12 cellular contexts compared by ENCODE assay signal in genomic region chr6:579339-579738, GRCh38.
A peak's percentile ranks its signal among the peaks of the same experiment; 100 is the strongest.
DNase-seq lines count a peak whose midpoint lies in the region; ATAC-seq, FAIRE-seq and TF ChIP-seq lines count a peak whose summit lies in the region.
"Had no signal": no experiment of that assay in that cellular context is flagged by ENCODE, and none has a peak within 500 bp of the region (broad histone marks: within the 10 kb centered on the region; RNA-seq: fewer than 3 reads in every experiment).

No MANE protein-coding gene starts in this region.

- H3K27me3 Mint-ChIP-seq in mesothelial cell of epicardium (ENCODE audit: low read depth), result no peaks in the 10 kb centered on the region

- FAIRE-seq in TTC549 (lab: Jason Lieb, UNC), result peak; percentile 39

- H3K4me1 Mint-ChIP-seq in mesothelial cell of epicardium, result peaks cover 20% of the 10 kb centered on the region

- H3K9me3 ChIP-seq in DOHH2 (ENCODE audit: control insufficient read depth, insufficient read depth, low read length), result no peaks in the 10 kb centered on the region
- H3K9me3 ChIP-seq: heart right ventricle, thoracic aorta had no signal

- peaks cover 20% of the 10 kb centered on the region for H3K36me3 Mint-ChIP-seq in mesothelial cell of epicardium

- no peaks in the 10 kb centered on the region for H3K36me3 ChIP-seq in DOHH2 (ENCODE audit: control insufficient read depth, low read length)
- H3K36me3 ChIP-seq: thoracic aorta had no signal

- TF ChIP-seq CTCF in DOHH2 (IDR thresholded peaks at IDR 0.05; ENCODE audit: low read depth, low read length, poor library complexity, severe bottlenecking) (peak; percentile 12), mesothelial cell of epicardium (IDR thresholded peaks at IDR 0.05; ENCODE audit: unreplicated experiment) (no peak)

- no peaks in the 10 kb centered on the region for H3K9me2 ChIP-seq in DOHH2 (replicated peaks; ENCODE audit: control insufficient read depth, low read length)

- H3K27me3 ChIP-seq in DOHH2 (ENCODE audit: control insufficient read depth, low read length), result no peaks in the 10 kb centered on the region
- H3K27me3 ChIP-seq: heart right ventricle had no signal

- peaks cover 8% of the 10 kb centered on the region for H3K9me3 Mint-ChIP-seq in mesothelial cell of epicardium

- H3K79me2 ChIP-seq in DOHH2 (ENCODE audit: control insufficient read depth, low read length), result no peaks in the 10 kb centered on the region

- H3F3A ChIP-seq in DOHH2 (ENCODE audit: control insufficient read depth, insufficient read depth), result no peaks in the 10 kb centered on the region

- DNase-seq in HuH-7.5 (ENCODE audit: low spot score) (peak; percentile 17), myocyte (ENCODE audit: low read depth) (peak; percentile 7), superior temporal gyrus (ENCODE audit: extremely low spot score) (no peak), mesothelial cell of epicardium (ENCODE audit: low spot score in 2 of 2, unreplicated experiment in 2 of 2) (no peak)
- DNase-seq: central memory CD4-positive, alpha-beta T cell; H7; heart right ventricle; stimulated activated CD4-positive, alpha-beta T cell treated with anti-CD3 and anti-CD28 coated beads, Interleukin-2, amount 100 ng/mL, for 24 hours had no signal

- no peak overlapping the region for H3K27ac Mint-ChIP-seq in mesothelial cell of epicardium

- ATAC-seq in GM18502 (IDR thresholded peaks at IDR 0.05; ENCODE audit: poor library complexity, unreplicated experiment), result no peak
- ATAC-seq: heart right ventricle had no signal

- no peak overlapping the region for H3K4me2 ChIP-seq in DOHH2 (ENCODE audit: low read length)

- H3K4me3 Mint-ChIP-seq in mesothelial cell of epicardium, result no peak overlapping the region

- no peak overlapping the region for H3K4me3 ChIP-seq in DOHH2 (ENCODE audit: low read length)
- H3K4me3 ChIP-seq: heart right ventricle, thoracic aorta had no signal

- H3K4me1 ChIP-seq in DOHH2 (ENCODE audit: control insufficient read depth, low read length), result peaks cover 8% of the 10 kb centered on the region

- H3K27ac ChIP-seq in DOHH2 (ENCODE audit: low read depth, low read length), result no peak overlapping the region
- H3K27ac ChIP-seq: heart right ventricle, thoracic aorta had no signal

- H4K20me1 ChIP-seq in DOHH2 (ENCODE audit: control insufficient read depth, insufficient read depth, low read depth, low read length), result no peaks in the 10 kb centered on the region

Comparison
In these comparisons a context has a peak if more than half of its experiments do, and no peak if none do; other contexts are left out.
1. DNase-seq: peak in HuH-7.5 (single experiment) and myocyte (single experiment); none in superior temporal gyrus (single experiment) and mesothelial cell of epicardium (0 of 2).